Comparison of ENCODE assay signal across 8 cellular contexts in genomic region chr14:34322940-34323418, GRCh38.
A peak's percentile ranks its signal among the peaks of the same experiment; 100 is the strongest.
DNase-seq lines count a peak whose midpoint lies in the region; ATAC-seq and TF ChIP-seq lines count a peak whose summit lies in the region.

No MANE protein-coding gene starts in this region.

- intact Hi-C loops in IMR-90 (cut with micrococcal nuclease) (no loop called here), PC-3 (cut with micrococcal nuclease) (no loop called here), ovary (cut with DNase I) (no loop called here), transverse colon (cut with DNase I; ENCODE audit: low total_unique reads) (no loop called here)

- no peak overlapping the region for H2BK120ac ChIP-seq in IMR-90 (ENCODE audit: low read depth, low read length)

- TF ChIP-seq POLR2A in IMR-90 (IDR thresholded peaks at IDR 0.05; ENCODE audit: low read depth, low read length) (no peak), ovary (IDR thresholded peaks at IDR 0.05) (no peak), transverse colon (IDR thresholded peaks at IDR 0.05) (no peak)

- no peak overlapping the region for H3K4me3 Mint-ChIP-seq in activated T-cell treated with anti-CD3 and anti-CD28 coated beads, Interleukin-2, amount 50 U/mL, for 4 hours

- no peak overlapping the region for H2AK9ac ChIP-seq in IMR-90 (replicated peaks; ENCODE audit: low read depth, low read length, poor library complexity)

- H4K8ac ChIP-seq in IMR-90 (ENCODE audit: low read depth in 2 of 2, low read length in 2 of 2), result no peak overlapping the region

- H3K4me3 ChIP-seq in BE2C (ENCODE audit: low read depth, low read length), result no peak overlapping the region
- no peak overlapping the region for H3K4me3 ChIP-seq in IMR-90 (ENCODE audit: insufficient read depth, low read depth, low read length)
- no peak overlapping the region for H3K4me3 ChIP-seq in PC-3 (ENCODE audit: low read length)
- no peak overlapping the region for H3K4me3 ChIP-seq in fibroblast of the aortic adventitia (ENCODE audit: low read depth, low read length)
- no peak overlapping the region for H3K4me3 ChIP-seq in ovary
- no peak overlapping the region for H3K4me3 ChIP-seq in transverse colon

- H4K5ac ChIP-seq in IMR-90 (ENCODE audit: low read depth, low read length), result no peak overlapping the region

- peak; percentile 83 for TF ChIP-seq CTCF in BE2C (IDR thresholded peaks at IDR 0.05; ENCODE audit: low read depth, low read length)
- TF ChIP-seq CTCF in IMR-90 (conservative IDR thresholded peaks at IDR 0.05; ENCODE audit: low read depth, low read length), result peak; percentile 60
- peak; percentile 92 for TF ChIP-seq CTCF in PC-3 (conservative IDR thresholded peaks at IDR 0.05; ENCODE audit: low read depth, low read length)
- TF ChIP-seq CTCF in fibroblast of the aortic adventitia (IDR thresholded peaks at IDR 0.05; ENCODE audit: insufficient read depth, low read length), result peak; percentile 69
- TF ChIP-seq CTCF in ovary (IDR thresholded peaks at IDR 0.05), result peak in 1 of 3 donors; percentile 13
- TF ChIP-seq CTCF in transverse colon (IDR thresholded peaks at IDR 0.05), result peak; percentile 68 to 74 (median 71)

- dilution Hi-C loops in IMR-90 (cut with HindIII; ENCODE audit: low sequenced_read_pairs, unreplicated experiment), result no loop called here

- H2AK5ac ChIP-seq in IMR-90 (ENCODE audit: low read depth, low read length), result no peak overlapping the region

- in situ Hi-C loops in IMR-90 (cut with MboI; ENCODE audit: low sequenced_read_pairs), result loop anchor here (5.0 kb wide), 1 partner anchor 486 kb away; no protein-coding TSS in a partner anchor
- in situ Hi-C loops in transverse colon (cut with MboI; ENCODE audit: low pct_ligation_motif_present in 1 of 4, low pct_unique_long_range_greater_than_20kb in 1 of 4, low sequenced_read_pairs in 3 of 4), result loop anchor here in 2 of 4 donors (25.0 kb wide), 2 partner anchors 486 to 1761 kb away; no protein-coding TSS in a partner anchor

- H3K4ac ChIP-seq in IMR-90 (ENCODE audit: low read depth, low read length), result no peak overlapping the region

- no peak overlapping the region for H2BK15ac ChIP-seq in IMR-90 (ENCODE audit: low read depth, low read length)

- H4K20me1 ChIP-seq in IMR-90 (ENCODE audit: insufficient read depth, low read length) (no peaks in the 10 kb centered on the region), PC-3 (ENCODE audit: low read length) (no peaks in the 10 kb centered on the region)

- no peaks in the 10 kb centered on the region for H3K9me2 ChIP-seq in PC-3 (replicated peaks; ENCODE audit: low read length)

- peak; percentile 87 for ATAC-seq in GM19395 (IDR thresholded peaks at IDR 0.05; ENCODE audit: unreplicated experiment)
- peak; percentile 87 for ATAC-seq in IMR-90 (ENCODE audit: low read depth)
- ATAC-seq in PC-3, result peak; percentile 73
- peak; percentile 79 to 80 for ATAC-seq in activated T-cell treated with anti-CD3 and anti-CD28 coated beads, Interleukin-2, amount 50 U/mL, for 4 hours

- H3K4me2 ChIP-seq in IMR-90 (ENCODE audit: low read depth, low read length), result no peak overlapping the region
- no peak overlapping the region for H3K4me2 ChIP-seq in PC-3 (ENCODE audit: low read length)

- H3K27ac ChIP-seq in IMR-90 (ENCODE audit: insufficient read depth, low read length) (no peak overlapping the region), PC-3 (ENCODE audit: low read length) (no peak overlapping the region), ovary (no peak overlapping the region), transverse colon (no peak overlapping the region)

- H3K4me1 ChIP-seq in BE2C (no peaks in the 10 kb centered on the region), IMR-90 (ENCODE audit: control insufficient read depth, insufficient read depth, low read length) (no peaks in the 10 kb centered on the region), PC-3 (ENCODE audit: insufficient read depth, low read length) (peaks cover 5% of the 10 kb centered on the region; the same call in 1 of the 2 replicates), ovary (ENCODE audit: insufficient read depth) (no peaks in the 10 kb centered on the region), transverse colon (peaks cover 0 to 24% (median 15%) of the 10 kb centered on the region in 4 donors)

- no peaks in the 10 kb centered on the region for H3K4me1 Mint-ChIP-seq in activated T-cell treated with anti-CD3 and anti-CD28 coated beads, Interleukin-2, amount 50 U/mL, for 4 hours (ENCODE audit: low read depth)

- no peaks in the 10 kb centered on the region for H3K79me2 ChIP-seq in PC-3 (ENCODE audit: low read length)

- no peak for TF ChIP-seq RAD21 in IMR-90 (IDR thresholded peaks at IDR 0.05; ENCODE audit: low read length)

- H4K91ac ChIP-seq in IMR-90 (ENCODE audit: insufficient read depth, low read depth, low read length), result no peak overlapping the region

- no peak overlapping the region for H2BK20ac ChIP-seq in IMR-90 (ENCODE audit: low read depth, low read length)

- H3K36me3 Mint-ChIP-seq in activated T-cell treated with anti-CD3 and anti-CD28 coated beads, Interleukin-2, amount 50 U/mL, for 4 hours (ENCODE audit: insufficient read depth), result no peaks in the 10 kb centered on the region

- peaks cover 3% of the 10 kb centered on the region for H3K27me3 Mint-ChIP-seq in activated T-cell treated with anti-CD3 and anti-CD28 coated beads, Interleukin-2, amount 50 U/mL, for 4 hours (ENCODE audit: low read depth)

- no peak for TF ChIP-seq EP300 in ovary (IDR thresholded peaks at IDR 0.05)
- no peak for TF ChIP-seq EP300 in transverse colon (IDR thresholded peaks at IDR 0.05; ENCODE audit: low read depth)

- BruUV-seq in IMR-90 (replicated peaks; lab: Mats Ljungman, UMichigan) (no TSS peak), PC-3 (replicated peaks; lab: Mats Ljungman, UMichigan) (no TSS peak)

- H3K9ac ChIP-seq in IMR-90 (ENCODE audit: low read depth, low read length) (no peak overlapping the region), PC-3 (ENCODE audit: low read length) (no peak overlapping the region)

- H3K9me3 Mint-ChIP-seq in activated T-cell treated with anti-CD3 and anti-CD28 coated beads, Interleukin-2, amount 50 U/mL, for 4 hours, result no peaks in the 10 kb centered on the region

- no peak overlapping the region for H2BK5ac ChIP-seq in IMR-90 (ENCODE audit: low read depth, low read length, poor library complexity, severe bottlenecking)

- H3K23ac ChIP-seq in IMR-90 (ENCODE audit: low read depth, low read length), result no peak overlapping the region

- H3K14ac ChIP-seq in IMR-90 (replicated peaks; ENCODE audit: low read depth, low read length), result no peak overlapping the region

- no peaks in the 10 kb centered on the region for H3F3A ChIP-seq in PC-3 (ENCODE audit: low read length, unreplicated experiment)

- H3K79me1 ChIP-seq in IMR-90 (ENCODE audit: low read depth in 1 of 2, low read length in 2 of 2), result no peaks in the 10 kb centered on the region

- H3K27me3 ChIP-seq in BE2C (no peaks in the 10 kb centered on the region; the same call in 1 of the 2 replicates), IMR-90 (ENCODE audit: control insufficient read depth, insufficient read depth, low read length) (peaks cover 7% of the 10 kb centered on the region), PC-3 (ENCODE audit: low read length) (peaks cover 11% of the 10 kb centered on the region; the same call in 1 of the 2 replicates), ovary (no peaks in the 10 kb centered on the region), transverse colon (no peaks in the 10 kb centered on the region)

- peak; percentile 64 for DNase-seq in BE2C
- DNase-seq in IMR-90, result peak; percentile 46
- peak; percentile 68 for DNase-seq in PC-3
- DNase-seq in activated T-cell treated with anti-CD3 and anti-CD28 coated beads, Interleukin-2, amount 50 U/mL, for 4 hours, result peak; percentile 62
- peak; percentile 65 for DNase-seq in fibroblast of the aortic adventitia (ENCODE audit: low read depth)
- peak in 3 of 5 donors; percentile 17 to 31 (median 27) for DNase-seq in ovary
- DNase-seq in transverse colon, result peak; percentile 74

- no peak overlapping the region for H3K18ac ChIP-seq in IMR-90 (ENCODE audit: low read depth, low read length)

- POLR2A ChIA-PET in IMR-90 (lab: Charles Lee; ENCODE audit: unreplicated experiment), result no interaction called here
- POLR2A ChIA-PET in PC-3 (lab: Charles Lee; ENCODE audit: unreplicated experiment), result no interaction called here

- no peaks in the 10 kb centered on the region for H3K36me3 ChIP-seq in BE2C
- H3K36me3 ChIP-seq in IMR-90 (ENCODE audit: control insufficient read depth, insufficient read depth, low read length), result no peaks in the 10 kb centered on the region
- no peaks in the 10 kb centered on the region for H3K36me3 ChIP-seq in PC-3 (ENCODE audit: low read depth, low read length)
- no peaks in the 10 kb centered on the region for H3K36me3 ChIP-seq in ovary
- no peaks in the 10 kb centered on the region for H3K36me3 ChIP-seq in transverse colon

- CTCF ChIA-PET in IMR-90 (lab: Yijun Ruan, JAX), result interaction anchor here (0.6 to 2.1 kb wide), 11 partner anchors 8 to 480 kb away, joined by 3 to 11 read pairs (median 4); no protein-coding TSS in a partner anchor
- CTCF ChIA-PET in PC-3 (lab: Charles Lee), result interaction anchor here (0.6 to 1.3 kb wide), 5 partner anchors 82 to 1032 kb away, joined by 3 to 4 read pairs (median 3); no protein-coding TSS in a partner anchor

- WGBS in IMR-90 (ENCODE audit: extremely low coverage in 2 of 2, insufficient read length in 1 of 2), 2 experiments, result no CpG with 5 or more reads among the region's 8 CpGs
- WGBS in ovary, 3 donors, result 49 to 51% (median 49%) methylated on average over 8 of the region's 8 CpGs
- WGBS in transverse colon (ENCODE audit: low coverage in 1 of 2), 2 donors, result 27 to 41% methylated on average over 8 of the region's 8 CpGs

- H3K9me3 ChIP-seq in BE2C, result no peaks in the 10 kb centered on the region
- no peaks in the 10 kb centered on the region for H3K9me3 ChIP-seq in IMR-90 (ENCODE audit: control insufficient read depth, insufficient read depth, low read length)
- H3K9me3 ChIP-seq in PC-3 (ENCODE audit: low read length), result no peaks in the 10 kb centered on the region
- no peaks in the 10 kb centered on the region for H3K9me3 ChIP-seq in ovary
- H3K9me3 ChIP-seq in transverse colon, result no peaks in the 10 kb centered on the region

- no peak overlapping the region for H2AFZ ChIP-seq in IMR-90 (replicated peaks; ENCODE audit: low read length, poor library complexity)
- H2AFZ ChIP-seq in PC-3 (ENCODE audit: low read length), result no peak overlapping the region

- H3K9me1 ChIP-seq in IMR-90 (ENCODE audit: insufficient read depth, low read length), result no peaks in the 10 kb centered on the region

- H3K56ac ChIP-seq in IMR-90 (ENCODE audit: extremely low read depth, insufficient read depth, low read length), result no peak overlapping the region

TF ChIP-seq in IMR-90, 13 proteins besides CTCF, POLR2A, EP300 and RAD21:
- TF ChIP-seq USF2 (IDR thresholded peaks at IDR 0.05; ENCODE audit: low read depth, low read length), result no peak
TF ChIP-seq in IMR-90: peak in this region for 0.
